ENCODE assay signal across 22 cellular contexts in the genomic region with DNA sequence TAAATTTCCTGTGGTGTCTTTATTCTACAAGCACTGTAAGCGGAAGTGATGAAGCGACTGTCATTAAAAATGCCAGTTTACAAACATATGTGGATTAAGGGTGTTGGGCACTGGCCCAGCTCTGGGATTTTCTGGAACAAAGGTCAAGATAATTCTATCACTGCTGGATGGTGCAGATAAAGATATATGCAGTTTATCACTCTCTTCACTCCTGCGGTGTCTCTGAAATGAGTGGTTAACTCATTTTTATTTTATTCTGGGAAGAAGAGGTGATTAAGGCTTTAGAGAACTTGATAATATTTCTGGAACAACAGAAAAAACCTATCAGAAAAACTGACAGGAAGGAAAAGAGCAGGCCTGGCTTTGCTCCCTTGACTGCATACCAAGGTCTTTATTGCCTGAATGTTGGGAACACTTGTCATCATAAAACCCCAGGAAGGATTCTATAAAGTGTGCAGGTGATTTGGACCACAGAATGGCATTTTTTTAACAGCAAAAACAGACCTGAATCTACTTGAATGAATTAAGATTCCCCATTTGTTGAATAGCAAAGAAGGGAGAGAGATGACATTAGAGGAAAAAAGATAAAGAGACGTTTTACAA. TPM values are rescaled to one million over a fixed set of nuclear protein-coding genes. Genes with fewer than 3 reads are reported as not detected.
"Had no signal": no experiment of that assay in that cellular context is flagged by ENCODE, and none has a peak within 500 bp of the region (broad histone marks: within the 10 kb centered on the region; RNA-seq: fewer than 3 reads in every experiment).

No MANE protein-coding gene starts in this region.

- H3K4me3 ChIP-seq: body of pancreas, gastroesophageal sphincter, pancreas had no signal

- H3K27ac ChIP-seq: body of pancreas, gastroesophageal sphincter, pancreas had no signal

- DNase-seq: activated CD4-positive, alpha-beta T cell treated with anti-CD3 and anti-CD28 coated beads for 4 hours; activated CD8-positive, alpha-beta memory T cell treated with anti-CD3 and anti-CD28 coated beads, Interleukin-2, amount 50 U/mL, for 4 hours; activated CD8-positive, alpha-beta T cell treated with anti-CD3 and anti-CD28 coated beads, Interleukin-2, amount 10 ng/mL, durations not matched to agents 7 days and 5 days; activated gamma-delta T cell; activated T-cell treated with anti-CD3 and anti-CD28 coated beads, Interleukin-2, amount 50 U/mL, for 72 hours; amniotic stem cell; body of pancreas; cerebellar nuclear complex; mammary epithelial cell; naive B cell; pancreas; stimulated activated CD4-positive, alpha-beta T cell treated with anti-CD3 and anti-CD28 coated beads, Interleukin-12 subunit alpha, Interleukin-12 subunit beta, amount 100 ng/mL, for 4 hours; T-cell; T-helper 9 cell had no signal

- FAIRE-seq: islet of Langerhans, pancreas, urothelium cell line had no signal

- H3K4me1 ChIP-seq: body of pancreas, gastroesophageal sphincter, pancreas had no signal

- H3K27me3 ChIP-seq: body of pancreas, gastroesophageal sphincter, pancreas had no signal

- H3K36me3 ChIP-seq: gastroesophageal sphincter, pancreas had no signal

- ATAC-seq: activated CD8-positive, alpha-beta T cell treated with anti-CD3 and anti-CD28 coated beads, Interleukin-2, amount 10 ng/mL, durations not matched to agents 7 days and 5 days; activated naive CD4-positive, alpha-beta T cell treated with anti-CD3 and anti-CD28 coated beads, Interleukin-2, amount 50 U/mL, for 72 hours; activated T-cell treated with anti-CD3 and anti-CD28 coated beads, Interleukin-2, amount 50 U/mL, for 72 hours; body of pancreas; gastroesophageal sphincter; left lobe of liver; pancreas; stimulated activated memory B cell treated with anti-CD40 and anti-IgM and Interleukin-4, amounts not matched to agents 10 μg/mL and 1 μg/mL and 100 μg/mL, for 72 hours; T-cell; WTC11 had no signal

- H3K9me3 ChIP-seq: body of pancreas, gastroesophageal sphincter, pancreas had no signal

RNA-seq across cellular contexts. Expression of a gene that starts 32.4 kb away (rescaled TPM):
- total RNA-seq: activated naive CD4-positive, alpha-beta T cell treated with anti-CD3 and anti-CD28 coated beads, Interleukin-2, amount 50 U/mL, for 72 hours; activated T-cell treated with anti-CD3 and anti-CD28 coated beads, Interleukin-2, amount 50 U/mL, for 72 hours; mammary epithelial cell; renal cortical epithelial cell had no signal
- polyA plus RNA-seq: mammary epithelial cell had no signal
